In the genomic region with DNA sequence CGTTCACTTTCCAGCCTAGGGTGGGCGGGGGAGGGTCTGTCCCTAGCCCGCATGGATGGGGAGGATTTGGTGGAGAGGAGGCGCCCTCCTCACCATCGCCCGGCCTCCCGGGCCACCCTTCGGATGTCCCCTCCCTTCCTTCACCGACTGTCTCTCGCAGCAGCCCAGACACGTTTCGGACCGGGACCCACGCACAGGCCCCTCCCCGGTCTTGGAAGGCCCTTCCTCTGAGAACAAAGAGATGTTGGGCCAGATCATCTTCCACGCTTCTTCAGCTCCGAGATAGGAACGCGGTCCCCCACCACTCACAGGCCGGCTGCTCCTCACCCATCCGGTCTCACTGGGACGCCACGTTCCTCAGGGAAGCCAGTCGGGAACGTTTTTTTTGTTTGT, we compare ENCODE assay signal across 8 cellular contexts. TPM values are rescaled to one million over a fixed set of nuclear protein-coding genes. Genes with fewer than 3 reads are reported as not detected.
A peak's percentile ranks its signal among the peaks of the same experiment; 100 is the strongest.
DNase-seq lines count a peak whose midpoint lies in the region; ATAC-seq and TF ChIP-seq lines count a peak whose summit lies in the region.

No MANE protein-coding gene starts in this region.

- intact Hi-C loops in gastrocnemius medialis (cut with DNase I; ENCODE audit: low total_unique reads): no loop called here

- in situ Hi-C loops in GM23248 (cut with MboI): no loop called here
- in situ Hi-C loops in gastrocnemius medialis (cut with MboI; ENCODE audit: low sequenced_read_pairs in 4 of 4): loop anchor here in 1 of 4 donors (10.0 kb wide), 1 partner anchor 97 kb away; no protein-coding TSS in a partner anchor
- in situ Hi-C loops in KBM-7 (cut with MboI; ENCODE audit: low pct_unique_long_range_greater_than_20kb, low sequenced_read_pairs): no loop called here

- H3K27ac ChIP-seq in GM23248: no peak overlapping the region
- no peak overlapping the region for H3K27ac ChIP-seq in iPS DF 6.9 (ENCODE audit: low read length)
- H3K27ac ChIP-seq in gastrocnemius medialis: peak overlapping the region; percentile 75 to 86 (median 78)

- TF ChIP-seq POLR2A in gastrocnemius medialis (IDR thresholded peaks at IDR 0.05): no peak

- no peaks in the 10 kb centered on the region for H3K27me3 ChIP-seq in GM23248 (replicated peaks; ENCODE audit: insufficient read depth)
- no peaks in the 10 kb centered on the region for H3K27me3 ChIP-seq in adipocyte (replicated peaks; ENCODE audit: control insufficient read depth, insufficient read depth, low read length)
- H3K27me3 ChIP-seq in iPS DF 6.9 (ENCODE audit: control insufficient read depth, insufficient read depth, low read length): no peaks in the 10 kb centered on the region
- no peaks in the 10 kb centered on the region for H3K27me3 ChIP-seq in gastrocnemius medialis

- H3K4me2 ChIP-seq in GM23248 (ENCODE audit: unreplicated experiment): peak overlapping the region; percentile 80

- H3K4me3 ChIP-seq in GM23248 (peak overlapping the region; percentile 84), adipocyte (ENCODE audit: low read length) (peak overlapping the region; percentile 93), iPS DF 6.9 (ENCODE audit: low read length) (peak overlapping the region; percentile 54; the same call in 1 of the 2 replicates), gastrocnemius medialis (peak overlapping the region; percentile 60 to 97 (median 82))

- H4K20me1 ChIP-seq in GM23248 (ENCODE audit: insufficient read depth): no peaks in the 10 kb centered on the region

- TF ChIP-seq CTCF in gastrocnemius medialis (IDR thresholded peaks at IDR 0.05 in 4 of 5, conservative IDR thresholded peaks at IDR 0.05 in 1 of 5): no peak

- H3K9me3 ChIP-seq in GM23248 (ENCODE audit: low read depth): no peaks in the 10 kb centered on the region
- no peaks in the 10 kb centered on the region for H3K9me3 ChIP-seq in adipocyte (ENCODE audit: control insufficient read depth, low read length)
- H3K9me3 ChIP-seq in iPS DF 6.9 (ENCODE audit: control insufficient read depth, insufficient read depth, low read length): no peaks in the 10 kb centered on the region
- H3K9me3 ChIP-seq in gastrocnemius medialis: no peaks in the 10 kb centered on the region

- H3F3A ChIP-seq in GM23248 (ENCODE audit: insufficient read depth): peaks cover 6% of the 10 kb centered on the region; the same call in 1 of the 2 replicates

- H3K79me2 ChIP-seq in GM23248 (ENCODE audit: insufficient read depth): peaks cover 42% of the 10 kb centered on the region

- peak overlapping the region; percentile 87 for H2AFZ ChIP-seq in GM23248

- WGBS in GM23248 (ENCODE audit: low coverage in 1 of 2, low lambda C conversion rate in 2 of 2, missing lambda C conversion rate in 2 of 2), 2 experiments: 18 to 20% methylated on average over 20 to 25 of the region's 25 CpGs
- WGBS in iPS DF 6.9 (ENCODE audit: insufficient coverage, insufficient read length): no CpG with 5 or more reads among the region's 25 CpGs

- H3K4me1 ChIP-seq in GM23248 (ENCODE audit: insufficient read depth) (peaks cover 20% of the 10 kb centered on the region), adipocyte (ENCODE audit: control insufficient read depth, insufficient read depth, low read length) (peaks cover 25% of the 10 kb centered on the region), iPS DF 6.9 (ENCODE audit: control insufficient read depth, insufficient read depth, low read length) (no peaks in the 10 kb centered on the region; the same call in 1 of the 2 replicates), gastrocnemius medialis (peaks cover 32 to 34% of the 10 kb centered on the region in 2 donors)

- DNase-seq in GM23248 (peak; percentile 33), adipocyte (ENCODE audit: low read depth) (no peak), iPS DF 6.9 (ENCODE audit: low read depth, low spot score) (no peak), gastrocnemius medialis (no peak), KBM-7 (no peak)
- no peak for DNase-seq in activated CD4-positive, alpha-beta T cell treated with anti-CD3 and anti-CD28 coated beads for 1 hour

- no peaks in the 10 kb centered on the region; the same call in 1 of the 2 replicates for H3K36me3 ChIP-seq in GM23248 (ENCODE audit: low read depth)
- peaks cover 9% of the 10 kb centered on the region for H3K36me3 ChIP-seq in adipocyte (ENCODE audit: control insufficient read depth, insufficient read depth, low read length, severe bottlenecking)
- H3K36me3 ChIP-seq in iPS DF 6.9 (ENCODE audit: control insufficient read depth, insufficient read depth, low read length): 0 out of 2 replicates have a peak, but pooled peaks cover 6% of the 10 kb centered on the region
- peaks cover 0 to 5% of the 10 kb centered on the region in 2 donors for H3K36me3 ChIP-seq in gastrocnemius medialis

- H3K9ac ChIP-seq in GM23248 (peak overlapping the region; percentile 88), adipocyte (ENCODE audit: low read length) (peak overlapping the region; percentile 94)

- no peaks in the 10 kb centered on the region for H3K9me2 ChIP-seq in GM23248 (ENCODE audit: insufficient read depth)

- ATAC-seq in gastrocnemius medialis (no peak), HG03432 (IDR thresholded peaks at IDR 0.05; ENCODE audit: unreplicated experiment) (no peak), HG02571 (IDR thresholded peaks at IDR 0.05; ENCODE audit: unreplicated experiment) (no peak)

RNA-seq across cellular contexts. Expression of a gene that starts 0.6 kb away (rescaled TPM):
- total RNA-seq in GM23248 (2014; rRNA removed; shearing (Covaris generic)): 27.0 and 33.3 TPM in 2 replicates
- polyA plus RNA-seq in GM23248 (2016; fragmentation: Nextera tagmentation; extraction: Ambion mirVana): 62.8 and 66.5 TPM in 2 replicates
- total RNA-seq in gastrocnemius medialis: 10 to 100 TPM in 1 of 4 donors, 1 to 10 TPM in 3; 4.7 to 10.4 (median 5.9) TPM

RNA-seq across cellular contexts. Expression of a gene that starts 7.7 kb away (rescaled TPM):
- total RNA-seq in GM23248 (2014; rRNA removed; shearing (Covaris generic)): 5.5 and 16.6 TPM in 2 replicates
- 8.8 and 9.4 TPM in 2 replicates for polyA plus RNA-seq in GM23248 (2016; fragmentation: Nextera tagmentation; extraction: Ambion mirVana)
- total RNA-seq in gastrocnemius medialis: 1 to 10 TPM in 1 of 4 donors, not detected in 3; 4.2 TPM

RNA-seq across cellular contexts. Expression of a gene that starts 21.5 kb away (rescaled TPM):
- 45.5 and 61.0 TPM in 2 replicates for total RNA-seq in GM23248 (2014; rRNA removed; shearing (Covaris generic))
- polyA plus RNA-seq in GM23248 (2016; fragmentation: Nextera tagmentation; extraction: Ambion mirVana): 33.7 and 40.1 TPM in 2 replicates
- total RNA-seq in gastrocnemius medialis: 10 to 100 TPM; 11.2 to 48.4 (median 23.6) TPM

RNA-seq across cellular contexts. Expression of a gene that starts 38.9 kb away (rescaled TPM):
- 78.8 and 88.0 TPM in 2 replicates for total RNA-seq in GM23248 (2014; rRNA removed; shearing (Covaris generic))
- polyA plus RNA-seq in GM23248 (2016; fragmentation: Nextera tagmentation; extraction: Ambion mirVana): 81.1 and 82.0 TPM in 2 replicates
- 10 to 100 TPM; 46.7 to 69.3 (median 56.9) TPM for total RNA-seq in gastrocnemius medialis

RNA-seq across cellular contexts. Expression of a gene that starts 42.5 kb away (rescaled TPM):
- total RNA-seq in GM23248 (2014; rRNA removed; shearing (Covaris generic)): 6.1 and 29.6 TPM in 2 replicates
- 8.9 and 9.3 TPM in 2 replicates for polyA plus RNA-seq in GM23248 (2016; fragmentation: Nextera tagmentation; extraction: Ambion mirVana)
- 1 to 10 TPM; 1.8 to 4.5 (median 2.8) TPM for total RNA-seq in gastrocnemius medialis

Comparison
In these comparisons a context has a peak if more than half of its experiments do, and no peak if none do; other contexts are left out.
1. H3K27ac ChIP-seq: peak in gastrocnemius medialis (4 of 4); none in GM23248 (single experiment) and iPS DF 6.9 (single experiment).
2. Peak in every context shown above with its lines, with median percentiles within 50 percentile points of each other: H3K4me3 ChIP-seq.